In genomic region chr10:122328676-122329075, GRCh38 we compare ENCODE assay signal across 1 cellular context.
A peak's percentile ranks its signal among the peaks of the same experiment; 100 is the strongest.
TF ChIP-seq lines count a peak whose summit lies in the region.

No MANE protein-coding gene starts in this region.

TF ChIP-seq in GM12878, 131 proteins besides CTCF, POLR2A, EP300 and RAD21:
- TF ChIP-seq SPI1 (IDR thresholded peaks at IDR 0.05; ENCODE audit: borderline replicate concordance, insufficient read depth, low read depth, low read length) (peak; percentile 57; the same call in 1 of the 2 replicates), SMAD1 (IDR thresholded peaks at IDR 0.05; ENCODE audit: low read depth, partially characterized antibody) (no peak)
